8 cellular contexts compared by ENCODE assay signal in the genomic region with DNA sequence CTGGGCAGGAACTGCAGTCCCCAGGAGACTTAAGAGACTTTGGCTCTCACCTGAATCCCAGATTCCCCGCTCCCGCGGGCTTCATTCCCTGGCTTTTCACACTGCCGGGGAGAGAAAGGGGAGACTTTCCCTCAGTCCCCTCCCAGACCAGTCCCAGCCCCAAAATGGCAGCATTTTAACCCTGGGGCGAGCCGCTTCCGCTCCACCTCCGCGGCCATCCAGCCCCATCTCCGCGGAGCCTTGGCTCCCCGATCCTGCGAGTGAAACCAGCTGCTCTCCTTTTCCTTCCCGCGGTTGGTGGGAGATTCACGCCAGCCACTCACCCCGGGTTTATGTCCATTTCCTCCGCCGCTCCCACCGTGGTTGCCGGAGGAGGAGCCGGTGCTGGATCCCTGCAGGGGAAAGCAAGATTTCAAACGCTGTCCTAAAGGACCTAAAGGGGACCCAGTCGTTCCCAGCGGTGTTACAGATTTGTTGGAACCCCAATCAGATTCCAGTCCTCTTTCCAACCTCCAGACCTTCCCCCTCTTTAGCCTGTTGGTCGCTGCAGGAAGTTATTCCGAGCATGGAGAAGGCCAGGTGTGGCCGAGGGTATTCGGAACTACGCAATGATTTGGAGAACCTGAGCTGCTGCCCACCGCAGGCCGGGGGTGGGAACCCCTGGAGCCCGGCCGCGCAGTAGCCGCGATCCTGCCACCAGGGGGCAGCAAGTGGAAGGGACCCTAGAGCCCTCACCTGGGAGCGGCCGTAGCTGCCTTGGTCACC. TPM values are rescaled to one million over a fixed set of nuclear protein-coding genes. Genes with fewer than 3 reads are reported as not detected.
A peak's percentile ranks its signal among the peaks of the same experiment; 100 is the strongest.
DNase-seq lines count a peak whose midpoint lies in the region; ATAC-seq and TF ChIP-seq lines count a peak whose summit lies in the region.

No MANE protein-coding gene starts in this region.

- intact Hi-C loops in mammary epithelial cell (cut with micrococcal nuclease): loop anchor here (1.0 to 2.0 kb wide), 8 partner anchors 35 to 241 kb away; a partner anchor contains a TSS

- H3K4me3 Mint-ChIP-seq in WTC11: peak overlapping the region; percentile 99

- H3K36me3 Mint-ChIP-seq in WTC11: peaks cover 32% of the 10 kb centered on the region

- dilution Hi-C loops in mammary epithelial cell (cut with HindIII; ENCODE audit: low sequenced_read_pairs): no loop called here

- peak; percentile 6 for DNase-seq in SKM-1 (lab: John Stamatoyannopoulos, UW; ENCODE audit: unreplicated experiment)
- DNase-seq in SKM-1 treated with dmso at 0.1 percent for 144 hours (lab: John Stamatoyannopoulos, UW; ENCODE audit: unreplicated experiment): no peak
- DNase-seq in NCI-H1092 treated with DMSO at 0.1 percent for 48 hours (lab: John Stamatoyannopoulos, UW): peak; percentile 29
- DNase-seq in WTC11 (ENCODE audit: low spot score): peak; percentile 97
- DNase-seq in mammary epithelial cell: peak; percentile 82
- DNase-seq in iris pigment epithelial cell (ENCODE audit: low read depth): peak; percentile 16
- DNase-seq in stimulated activated CD4-positive, alpha-beta T cell treated with anti-CD3 and anti-CD28 coated beads, Interleukin-15, amount 100 ng/mL, for 24 hours: peak; percentile 86
- no peak for DNase-seq in dedifferentiated amniotic fluid mesenchymal stem cell (ENCODE audit: extremely low spot score)

- peaks cover 20% of the 10 kb centered on the region for H3K27me3 Mint-ChIP-seq in WTC11 (ENCODE audit: low read depth)

- H3K9ac ChIP-seq in mammary epithelial cell (ENCODE audit: insufficient read depth, low read length): peak overlapping the region; percentile 94

- H3K79me2 ChIP-seq in mammary epithelial cell (ENCODE audit: insufficient read depth, low read length): peaks cover 44% of the 10 kb centered on the region

- H4K20me1 ChIP-seq in mammary epithelial cell (ENCODE audit: insufficient read depth, low read length): no peaks in the 10 kb centered on the region

- H3K27me3 ChIP-seq in mammary epithelial cell (ENCODE audit: insufficient read depth, low read length): no peaks in the 10 kb centered on the region

- CTCF ChIA-PET in WTC11 (lab: Charles Lee): interaction anchor here (0.6 to 4.7 kb wide), 58 partner anchors 8 to 466 kb away, joined by 3 to 62 read pairs (median 5); a partner anchor contains a TSS
- CTCF ChIA-PET in mammary epithelial cell (lab: Charles Lee; ENCODE audit: low non-redundant PET): interaction anchor here (0.6 to 0.9 kb wide), 8 partner anchors 34 to 338 kb away, joined by 3 to 5 read pairs (median 4); a partner anchor contains a TSS

- TSS peak; percentile 70 for BruUV-seq in mammary epithelial cell (replicated peaks; lab: Mats Ljungman, UMichigan)

- peak overlapping the region; percentile 89 for H2AFZ ChIP-seq in mammary epithelial cell (ENCODE audit: low read depth, low read length)

- ATAC-seq in WTC11: peak; percentile 85

- peak overlapping the region; percentile 95 for H3K27ac ChIP-seq in mammary epithelial cell (ENCODE audit: insufficient read depth, low read depth, low read length)

- peak overlapping the region; percentile 52 to 75 (median 75) for H3K4me3 ChIP-seq in mammary epithelial cell (replicated peaks in 1 of 3; ENCODE audit: insufficient read depth in 1 of 3, low read depth in 2 of 3, low read length in 3 of 3)

- peak; percentile 98 for TF ChIP-seq CTCF in WTC11 (IDR thresholded peaks at IDR 0.05)
- peak; percentile 88 to 98 for TF ChIP-seq CTCF in mammary epithelial cell (conservative IDR thresholded peaks at IDR 0.05 in 1 of 2, IDR thresholded peaks at IDR 0.05 in 1 of 2; ENCODE audit: extremely low read depth in 1 of 2, insufficient read depth in 1 of 2, low read depth in 1 of 2, low read length in 2 of 2)

- in situ Hi-C loops in mammary epithelial cell (cut with MboI; ENCODE audit: low sequenced_read_pairs in 2 of 2): loop anchor here in 1 of 2 donors (5.0 to 10.0 kb wide), 2 partner anchors 37 to 205 kb away; a partner anchor contains a TSS

- H3K27ac Mint-ChIP-seq in WTC11: peak overlapping the region; percentile 97

- WGBS in mammary epithelial cell (ENCODE audit: low coverage, missing lambda C conversion rate): under 1% methylated on average over 36 of the region's 39 CpGs

- H3K4me1 Mint-ChIP-seq in WTC11: peaks cover 24% of the 10 kb centered on the region

- POLR2A ChIA-PET in WTC11 (lab: Charles Lee): interaction anchor here (0.6 to 1.2 kb wide), 16 partner anchors 8 to 234 kb away, joined by 3 to 5 read pairs (median 3); a partner anchor contains a TSS

- no peaks in the 10 kb centered on the region for H3K9me3 ChIP-seq in mammary epithelial cell (replicated peaks; ENCODE audit: insufficient read depth, low read length)

- H3K9me3 Mint-ChIP-seq in WTC11: no peaks in the 10 kb centered on the region

- H3K36me3 ChIP-seq in mammary epithelial cell (ENCODE audit: insufficient read depth, low read length): peaks cover 21% of the 10 kb centered on the region

- peak overlapping the region; percentile 89 for H3K4me2 ChIP-seq in mammary epithelial cell (ENCODE audit: insufficient read depth, low read depth, low read length)

- peaks cover 21% of the 10 kb centered on the region for H3K4me1 ChIP-seq in mammary epithelial cell (ENCODE audit: insufficient read depth, low read length)

TF ChIP-seq in WTC11, 78 proteins besides CTCF, POLR2A, EP300 and RAD21 (continues in another document):
- TF ChIP-seq, protein P1, sequence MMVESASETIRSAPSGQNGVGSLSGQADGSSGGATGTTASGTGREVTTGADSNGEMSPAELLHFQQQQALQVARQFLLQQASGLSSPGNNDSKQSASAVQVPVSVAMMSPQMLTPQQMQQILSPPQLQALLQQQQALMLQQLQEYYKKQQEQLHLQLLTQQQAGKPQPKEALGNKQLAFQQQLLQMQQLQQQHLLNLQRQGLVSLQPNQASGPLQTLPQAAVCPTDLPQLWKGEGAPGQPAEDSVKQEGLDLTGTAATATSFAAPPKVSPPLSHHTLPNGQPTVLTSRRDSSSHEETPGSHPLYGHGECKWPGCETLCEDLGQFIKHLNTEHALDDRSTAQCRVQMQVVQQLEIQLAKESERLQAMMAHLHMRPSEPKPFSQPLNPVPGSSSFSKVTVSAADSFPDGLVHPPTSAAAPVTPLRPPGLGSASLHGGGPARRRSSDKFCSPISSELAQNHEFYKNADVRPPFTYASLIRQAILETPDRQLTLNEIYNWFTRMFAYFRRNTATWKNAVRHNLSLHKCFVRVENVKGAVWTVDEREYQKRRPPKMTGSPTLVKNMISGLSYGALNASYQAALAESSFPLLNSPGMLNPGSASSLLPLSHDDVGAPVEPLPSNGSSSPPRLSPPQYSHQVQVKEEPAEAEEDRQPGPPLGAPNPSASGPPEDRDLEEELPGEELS (CRISPR knock-in tag; IDR thresholded peaks at IDR 0.05): peak; percentile 23; the same call in 1 of the 2 replicates
- TF ChIP-seq, protein P2, sequence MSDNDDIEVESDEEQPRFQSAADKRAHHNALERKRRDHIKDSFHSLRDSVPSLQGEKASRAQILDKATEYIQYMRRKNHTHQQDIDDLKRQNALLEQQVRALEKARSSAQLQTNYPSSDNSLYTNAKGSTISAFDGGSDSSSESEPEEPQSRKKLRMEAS (CRISPR knock-in tag; IDR thresholded peaks at IDR 0.05): peak; percentile 82
- 0 out of 2 replicates have a peak, but pooled peaks have one; percentile 34 for TF ChIP-seq PRRX2 (CRISPR knock-in tag; IDR thresholded peaks at IDR 0.05)
- TF ChIP-seq ZNF423 (CRISPR knock-in tag; IDR thresholded peaks at IDR 0.05): peak; percentile 69; the same call in 1 of the 2 replicates
- TF ChIP-seq CREB1 (CRISPR knock-in tag; IDR thresholded peaks at IDR 0.05): no peak
- TF ChIP-seq, protein P3, sequence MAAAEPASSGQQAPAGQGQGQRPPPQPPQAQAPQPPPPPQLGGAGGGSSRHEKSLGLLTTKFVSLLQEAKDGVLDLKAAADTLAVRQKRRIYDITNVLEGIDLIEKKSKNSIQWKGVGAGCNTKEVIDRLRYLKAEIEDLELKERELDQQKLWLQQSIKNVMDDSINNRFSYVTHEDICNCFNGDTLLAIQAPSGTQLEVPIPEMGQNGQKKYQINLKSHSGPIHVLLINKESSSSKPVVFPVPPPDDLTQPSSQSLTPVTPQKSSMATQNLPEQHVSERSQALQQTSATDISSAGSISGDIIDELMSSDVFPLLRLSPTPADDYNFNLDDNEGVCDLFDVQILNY (CRISPR knock-in tag; IDR thresholded peaks at IDR 0.05): no peak; the same call in 1 of the 2 replicates
- TF ChIP-seq OVOL2 (CRISPR knock-in tag; IDR thresholded peaks at IDR 0.05; ENCODE audit: borderline replicate concordance): no peak
- TF ChIP-seq, protein P4, sequence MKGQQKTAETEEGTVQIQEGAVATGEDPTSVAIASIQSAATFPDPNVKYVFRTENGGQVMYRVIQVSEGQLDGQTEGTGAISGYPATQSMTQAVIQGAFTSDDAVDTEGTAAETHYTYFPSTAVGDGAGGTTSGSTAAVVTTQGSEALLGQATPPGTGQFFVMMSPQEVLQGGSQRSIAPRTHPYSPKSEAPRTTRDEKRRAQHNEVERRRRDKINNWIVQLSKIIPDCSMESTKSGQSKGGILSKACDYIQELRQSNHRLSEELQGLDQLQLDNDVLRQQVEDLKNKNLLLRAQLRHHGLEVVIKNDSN (CRISPR knock-in tag; IDR thresholded peaks at IDR 0.05): peak; percentile 55
- TF ChIP-seq ZBTB21 (CRISPR knock-in tag; IDR thresholded peaks at IDR 0.05; ENCODE audit: borderline replicate concordance): no peak
- peak; percentile 88 for TF ChIP-seq TEAD4 (CRISPR knock-in tag; IDR thresholded peaks at IDR 0.05)

RNA-seq across cellular contexts. Expression of a gene that starts 3.4 kb away (rescaled TPM):
- total RNA-seq in WTC11 (2021) (284 to 302 TPM (median 285 TPM) in 3 replicates), mammary epithelial cell (100 to 1,000 TPM; 127 to 237 TPM)
- polyA plus RNA-seq in mammary epithelial cell: 212 TPM
- 74.9 TPM for polyA minus RNA-seq in mammary epithelial cell

RNA-seq across cellular contexts. Expression of a gene that starts 18.1 kb away (rescaled TPM):
- total RNA-seq in WTC11 (2021) (0.15 to 0.39 TPM in 2 of 3 replicates, not detected in the other), mammary epithelial cell (1 to 10 TPM in 1 of 2 donors, under 1 TPM in 1; 0.17 to 2.9 TPM)
- polyA plus RNA-seq in mammary epithelial cell: 2.3 TPM
- polyA minus RNA-seq in mammary epithelial cell: not detected

RNA-seq across cellular contexts. Expression of a gene that starts 19.8 kb away (rescaled TPM):
- 1.3 to 3.2 TPM (median 1.7 TPM) in 3 replicates for total RNA-seq in WTC11 (2021)
- not detected for total RNA-seq in mammary epithelial cell
- polyA plus RNA-seq in mammary epithelial cell: not detected
- not detected for polyA minus RNA-seq in mammary epithelial cell

RNA-seq across cellular contexts. Expression of a gene that starts 23.2 kb away (rescaled TPM):
- 0.20 to 0.30 TPM in 2 of 3 replicates, not detected in the other for total RNA-seq in WTC11 (2021)
- total RNA-seq in mammary epithelial cell: not detected
- polyA plus RNA-seq in mammary epithelial cell: not detected
- polyA minus RNA-seq in mammary epithelial cell: not detected

RNA-seq across cellular contexts. Expression of a gene that starts 35.4 kb away (rescaled TPM):
- total RNA-seq in WTC11 (2021): 132 to 135 TPM (median 132 TPM) in 3 replicates
- total RNA-seq in mammary epithelial cell: 10 to 100 TPM; 79.4 to 99.0 TPM
- 145 TPM for polyA plus RNA-seq in mammary epithelial cell
- 124 TPM for polyA minus RNA-seq in mammary epithelial cell

Comparison
In these comparisons a context has a peak if more than half of its experiments do, and no peak if none do; other contexts are left out.
1. DNase-seq: peak in SKM-1 (single experiment), NCI-H1092 treated with DMSO at 0.1 percent for 48 hours (single experiment), WTC11 (single experiment), mammary epithelial cell (single experiment), iris pigment epithelial cell (single experiment) and stimulated activated CD4-positive, alpha-beta T cell treated with anti-CD3 and anti-CD28 coated beads, Interleukin-15, amount 100 ng/mL, for 24 hours (single experiment); none in SKM-1 treated with dmso at 0.1 percent for 144 hours (single experiment) and dedifferentiated amniotic fluid mesenchymal stem cell (single experiment).